Comparison of ENCODE assay signal across 1 cellular context in genomic region chr11:107929611-107930200, GRCh38.
TF ChIP-seq lines count a peak whose summit lies in the region.

No MANE protein-coding gene starts in this region.

TF ChIP-seq in HepG2, 621 proteins besides CTCF, POLR2A, EP300 and RAD21 (continued from another document):
- TF ChIP-seq FOXP4 (CRISPR knock-in tag; IDR thresholded peaks at IDR 0.05) (no peak), ZNF34 (CRISPR knock-in tag; IDR thresholded peaks at IDR 0.05; ENCODE audit: borderline replicate concordance) (no peak)
